10 cellular contexts compared by ENCODE assay signal in the genomic region with DNA sequence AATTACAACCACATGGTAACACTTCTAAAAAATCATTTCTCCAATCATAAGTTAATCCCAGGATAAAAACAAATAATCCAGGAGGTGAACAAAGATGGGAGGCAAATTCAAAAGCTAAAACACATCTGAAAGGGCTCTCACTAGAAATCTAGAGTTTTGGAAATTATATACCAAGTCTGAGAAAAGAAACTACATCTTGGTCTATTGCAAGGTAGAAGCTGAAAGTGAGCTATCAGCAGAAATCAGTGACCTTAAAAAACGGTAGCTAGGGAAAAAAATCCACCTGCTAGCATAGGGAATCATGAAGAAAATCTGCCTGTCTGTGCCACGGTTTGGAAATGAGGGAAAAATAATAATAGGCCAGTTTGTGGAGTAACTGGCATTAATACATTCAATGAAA.
"Had no signal": no experiment of that assay in that cellular context is flagged by ENCODE, and none has a peak within 500 bp of the region (broad histone marks: within the 10 kb centered on the region; RNA-seq: fewer than 3 reads in every experiment).

No MANE protein-coding gene starts in this region.

- H3K4me1 Mint-ChIP-seq: IgD-negative memory B cell had no signal

- H3K4me1 ChIP-seq: HAP-1 had no signal

- H3K27ac Mint-ChIP-seq: HFFc6, IgD-negative memory B cell had no signal

- H3K9me3 ChIP-seq: HAP-1 had no signal

- H2AFZ ChIP-seq: GM23248 had no signal

- H3K4me3 Mint-ChIP-seq: HFFc6, IgD-negative memory B cell had no signal

- H3K9ac ChIP-seq: GM23248 had no signal

- H3K36me3 ChIP-seq: HAP-1 had no signal

- DNase-seq: GM23248, GOT3, H7, HFFc6, KBM-7 had no signal

- ATAC-seq: HCT116, HepG2 had no signal

- H3K27me3 Mint-ChIP-seq: IgD-negative memory B cell had no signal

- H3K27ac ChIP-seq: GM23248, HL-60 had no signal

- H3K4me3 ChIP-seq: GM23248, HAP-1 had no signal
